Comparison of ENCODE assay signal across 1 cellular context in genomic region chr13:68145852-68146251, GRCh38.
A peak's percentile ranks its signal among the peaks of the same experiment; 100 is the strongest.
TF ChIP-seq lines count a peak whose summit lies in the region.

No MANE protein-coding gene starts in this region.

TF ChIP-seq in HepG2, 621 proteins besides CTCF, POLR2A, EP300 and RAD21 (continued from another document):
- TF ChIP-seq ZBTB4 (CRISPR knock-in tag; IDR thresholded peaks at IDR 0.05; ENCODE audit: borderline replicate concordance) (no peak), ZNF709 (CRISPR knock-in tag; IDR thresholded peaks at IDR 0.05) (no peak), NFE2L2 (IDR thresholded peaks at IDR 0.05; ENCODE audit: low read length) (no peak), NR2F1 (CRISPR knock-in tag; IDR thresholded peaks at IDR 0.05) (no peak), GRHL1 (CRISPR knock-in tag; conservative IDR thresholded peaks at IDR 0.05) (no peak), MAFK (conservative IDR thresholded peaks at IDR 0.05 in 1 of 2, IDR thresholded peaks at IDR 0.05 in 1 of 2; ENCODE audit: low read length in 2 of 2) (peak; percentile 75 to 90)
